18 cellular contexts compared by ENCODE assay signal in genomic region chr14:30710870-30711269, GRCh38.
"Had no signal": no experiment of that assay in that cellular context is flagged by ENCODE, and none has a peak within 500 bp of the region (broad histone marks: within the 10 kb centered on the region; RNA-seq: fewer than 3 reads in every experiment).

No MANE protein-coding gene starts in this region.

- H3K4me3 ChIP-seq: dorsolateral prefrontal cortex, tibial nerve, vagina had no signal

- H3K27ac Mint-ChIP-seq: brain; immature natural killer cell; natural killer cell; progenitor cell of endocrine pancreas; stimulated activated effector memory CD8-positive, alpha-beta T cell treated with anti-CD3 and anti-CD28 coated beads, Interleukin-12 subunit alpha, Interleukin-12 subunit beta, amount 100 ng/mL, for 72 hours had no signal

- FAIRE-seq: TTC549 had no signal

- H3K4me1 Mint-ChIP-seq: brain; immature natural killer cell; natural killer cell; stimulated activated effector memory CD8-positive, alpha-beta T cell treated with anti-CD3 and anti-CD28 coated beads, Interleukin-12 subunit alpha, Interleukin-12 subunit beta, amount 100 ng/mL, for 72 hours had no signal

- H3K27me3 Mint-ChIP-seq: brain, progenitor cell of endocrine pancreas had no signal

- H3K36me3 Mint-ChIP-seq: natural killer cell had no signal

- H3K27ac ChIP-seq: dorsolateral prefrontal cortex, tibial nerve, vagina had no signal

- DNase-seq: activated CD4-positive, alpha-beta T cell treated with anti-CD3 and anti-CD28 coated beads, Interleukin-2, amount 50 U/mL, for 1 hour; activated CD4-positive, CD25-positive, alpha-beta regulatory T cell; activated naive CD4-positive, alpha-beta T cell treated with anti-CD3 and anti-CD28 coated beads, Interleukin-2, amount 50 U/mL, for 16 hours; amniotic stem cell; cerebellar nuclear complex; dorsolateral prefrontal cortex; glutamatergic neuron; immature natural killer cell; left cardiac atrium; natural killer cell; right cardiac atrium; T-helper 2 cell had no signal

- H3K4me1 ChIP-seq: tibial nerve, vagina had no signal

- H3K4me3 Mint-ChIP-seq: brain; immature natural killer cell; natural killer cell; stimulated activated effector memory CD8-positive, alpha-beta T cell treated with anti-CD3 and anti-CD28 coated beads, Interleukin-12 subunit alpha, Interleukin-12 subunit beta, amount 100 ng/mL, for 72 hours had no signal

- H3K9me3 Mint-ChIP-seq: brain; immature natural killer cell; natural killer cell; stimulated activated effector memory CD8-positive, alpha-beta T cell treated with anti-CD3 and anti-CD28 coated beads, Interleukin-12 subunit alpha, Interleukin-12 subunit beta, amount 100 ng/mL, for 72 hours had no signal

- H3K27me3 ChIP-seq: dorsolateral prefrontal cortex, tibial nerve, vagina had no signal

- H3K9me3 ChIP-seq: tibial nerve, vagina had no signal
